In genomic region chr3:73407572-73407971, GRCh38 we compare ENCODE assay signal across 13 cellular contexts.
DNase-seq lines count a peak whose midpoint lies in the region; ATAC-seq and TF ChIP-seq lines count a peak whose summit lies in the region.
"Had no signal": no experiment of that assay in that cellular context is flagged by ENCODE, and none has a peak within 500 bp of the region (broad histone marks: within the 10 kb centered on the region; RNA-seq: fewer than 3 reads in every experiment).

No MANE protein-coding gene starts in this region.

- H3K4me1 ChIP-seq in esophagus muscularis mucosa (peaks cover 50 to 100% (median 89%) of the 10 kb centered on the region in 4 donors), muscle layer of duodenum (ENCODE audit: control insufficient read depth in 1 of 2, insufficient read depth in 2 of 2, low read length in 2 of 2) (peaks cover 5 to 70% of the 10 kb centered on the region in 2 donors), stomach (peaks cover 0 to 81% (median 52%) of the 10 kb centered on the region in 4 donors)

- no peak for DNase-seq in esophagus muscularis mucosa (ENCODE audit: extremely low spot score)
- DNase-seq in stomach = no peak
- DNase-seq in DMS79 treated with DMSO at 0.1 percent for 48 hours (lab: John Stamatoyannopoulos, UW) = no peak
- DNase-seq in NAMALWA (ENCODE audit: low spot score) = no peak
- no peak for DNase-seq in SW480 (ENCODE audit: low spot score)
- DNase-seq: CD4-positive, alpha-beta memory T cell; DMS79; EL; GOT3; H9 had no signal

- H3K36me3 ChIP-seq in esophagus muscularis mucosa = peaks cover 0 to 6% (median 0%) of the 10 kb centered on the region in 4 donors
- H3K36me3 ChIP-seq in muscle layer of duodenum (ENCODE audit: control insufficient read depth in 1 of 2, insufficient read depth in 2 of 2, low read length in 2 of 2) = no peaks in the 10 kb centered on the region
- peaks cover 0 to 6% (median 0%) of the 10 kb centered on the region in 4 donors for H3K36me3 ChIP-seq in stomach

- WGBS in esophagus muscularis mucosa = 22% methylated on average over 2 of the region's 2 CpGs
- 64 to 84% (median 75%) methylated on average over 2 of the region's 2 CpGs for WGBS in stomach, 5 donors

- TF ChIP-seq POLR2A in esophagus muscularis mucosa (IDR thresholded peaks at IDR 0.05; ENCODE audit: low read depth) (no peak), stomach (IDR thresholded peaks at IDR 0.05) (no peak)

- no peaks in the 10 kb centered on the region for H3K27me3 ChIP-seq in esophagus muscularis mucosa
- H3K27me3 ChIP-seq in muscle layer of duodenum (ENCODE audit: low read depth, low read length) = no peaks in the 10 kb centered on the region
- no peaks in the 10 kb centered on the region for H3K27me3 ChIP-seq in stomach

- ATAC-seq in HG02852 (IDR thresholded peaks at IDR 0.05; ENCODE audit: unreplicated experiment) = no peak

- H3K4me3 ChIP-seq in esophagus muscularis mucosa = peak overlapping the region in 1 of 4 donors; percentile 18
- H3K4me3 ChIP-seq in muscle layer of duodenum (ENCODE audit: low read depth in 1 of 2, low read length in 2 of 2) = no peak overlapping the region
- peak overlapping the region in 1 of 4 donors; percentile 29 for H3K4me3 ChIP-seq in stomach

- TF ChIP-seq CTCF in esophagus muscularis mucosa (IDR thresholded peaks at IDR 0.05) = no peak
- no peak for TF ChIP-seq CTCF in stomach (IDR thresholded peaks at IDR 0.05)

- TF ChIP-seq EP300 in esophagus muscularis mucosa (IDR thresholded peaks at IDR 0.05) (no peak), stomach (IDR thresholded peaks at IDR 0.05) (no peak)

- intact Hi-C loops in esophagus muscularis mucosa (cut with DNase I) = no loop called here
- intact Hi-C loops in stomach (cut with DNase I; ENCODE audit: low total_unique reads) = no loop called here

- H3K27ac ChIP-seq in esophagus muscularis mucosa (replicated peaks in 1 of 4) (peak overlapping the region; percentile 69 to 75 (median 72)), muscle layer of duodenum (ENCODE audit: low read length) (peak overlapping the region; percentile 3), stomach (peak overlapping the region in 4 of 5 donors; percentile 77 to 89 (median 82))
- H3K27ac ChIP-seq: C4-2B had no signal

- H3K9me3 ChIP-seq in esophagus muscularis mucosa (no peaks in the 10 kb centered on the region), muscle layer of duodenum (ENCODE audit: control insufficient read depth in 1 of 2, low read length in 2 of 2) (no peaks in the 10 kb centered on the region), stomach (no peaks in the 10 kb centered on the region)

Comparison
In these comparisons a context has a peak if more than half of its experiments do, and no peak if none do; other contexts are left out.
1. H3K27ac ChIP-seq: peak in every context shown above with its lines; median percentile 82 in stomach; 72 in esophagus muscularis mucosa; 3 in muscle layer of duodenum.